In the genomic region with DNA sequence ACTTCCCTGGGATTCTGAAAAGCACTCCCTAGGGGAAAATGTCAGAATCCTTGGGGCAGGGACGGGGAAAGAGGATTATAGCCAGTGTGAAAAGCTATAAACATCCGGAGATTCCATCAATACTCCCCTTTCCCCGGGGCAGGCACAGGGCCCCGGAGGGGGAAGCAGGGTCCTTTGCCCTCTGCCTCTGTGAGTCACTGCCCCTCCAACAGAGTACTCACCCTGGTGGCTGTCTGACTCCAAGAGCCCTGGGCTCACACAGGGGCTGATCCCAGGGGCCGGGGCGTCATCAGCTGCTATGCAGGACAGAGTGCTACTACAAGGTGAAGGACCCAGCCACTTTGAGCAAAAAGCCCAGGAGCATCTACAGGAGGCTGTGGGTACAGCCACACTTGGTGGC, we compare ENCODE assay signal across 1 cellular context.
TF ChIP-seq lines count a peak whose summit lies in the region.

No MANE protein-coding gene starts in this region.

TF ChIP-seq in GM23338, 12 proteins besides CTCF, POLR2A, EP300 and RAD21 (continued from another document):
- no peak for TF ChIP-seq ZNF462 (CRISPR knock-in tag; IDR thresholded peaks at IDR 0.05)
TF ChIP-seq in GM23338: peak in this region for 0.
